11 cellular contexts compared by ENCODE assay signal in genomic region chr5:143206194-143207053, GRCh38.
DNase-seq lines count a peak whose midpoint lies in the region; ATAC-seq and TF ChIP-seq lines count a peak whose summit lies in the region.
"Had no signal": no experiment of that assay in that cellular context is flagged by ENCODE, and none has a peak within 500 bp of the region (broad histone marks: within the 10 kb centered on the region; RNA-seq: fewer than 3 reads in every experiment).

No MANE protein-coding gene starts in this region.

- H3K4me3 Mint-ChIP-seq in activated T-cell treated with anti-CD3 and anti-CD28 coated beads, Interleukin-2, amount 50 U/mL, for 4 hours, result peak overlapping the region; percentile 29
- H3K4me3 Mint-ChIP-seq in HFFc6, result no peak overlapping the region

- H3K4me1 Mint-ChIP-seq in activated T-cell treated with anti-CD3 and anti-CD28 coated beads, Interleukin-2, amount 50 U/mL, for 4 hours (ENCODE audit: low read depth), result peaks cover 23% of the 10 kb centered on the region
- peaks cover 60% of the 10 kb centered on the region for H3K4me1 Mint-ChIP-seq in HFFc6 (ENCODE audit: low read depth)

- H3K4me3 ChIP-seq in testis, result no peak overlapping the region
- H3K4me3 ChIP-seq: stomach had no signal

- TF ChIP-seq POLR2A in testis (IDR thresholded peaks at IDR 0.05), result no peak

- intact Hi-C loops in testis (cut with DNase I; ENCODE audit: low total_unique reads), result no loop called here

- no peaks in the 10 kb centered on the region for H3K27me3 ChIP-seq in testis
- H3K27me3 ChIP-seq: stomach had no signal

- TF ChIP-seq CTCF in HFFc6 (IDR thresholded peaks at IDR 0.05) (no peak), RWPE1 (conservative IDR thresholded peaks at IDR 0.05; ENCODE audit: low read depth) (no peak), testis (IDR thresholded peaks at IDR 0.05) (no peak)

- peaks cover 15% of the 10 kb centered on the region for H3K36me3 Mint-ChIP-seq in activated T-cell treated with anti-CD3 and anti-CD28 coated beads, Interleukin-2, amount 50 U/mL, for 4 hours (ENCODE audit: insufficient read depth)
- H3K36me3 Mint-ChIP-seq in HFFc6 (ENCODE audit: low read depth), result peaks cover 19% of the 10 kb centered on the region

- H3K27ac ChIP-seq in RWPE1, result peak overlapping the region; percentile 78
- no peak overlapping the region for H3K27ac ChIP-seq in testis
- H3K27ac ChIP-seq: stomach had no signal

- H3K9me3 ChIP-seq in testis, result no peaks in the 10 kb centered on the region

- CTCF ChIA-PET in RWPE1 (lab: Yijun Ruan, JAX), result interaction anchor here (0.7 to 1.1 kb wide), 2 partner anchors 15 to 27 kb away, joined by 3 read pairs; no protein-coding TSS in a partner anchor

- peak overlapping the region; percentile 80 for H3K27ac Mint-ChIP-seq in HFFc6

- no peaks in the 10 kb centered on the region for H3K27me3 Mint-ChIP-seq in activated T-cell treated with anti-CD3 and anti-CD28 coated beads, Interleukin-2, amount 50 U/mL, for 4 hours (ENCODE audit: low read depth)
- peaks cover 3% of the 10 kb centered on the region; the same call in 1 of the 2 replicates for H3K27me3 Mint-ChIP-seq in HFFc6 (ENCODE audit: insufficient read depth)

- H3K4me1 ChIP-seq in testis, result no peaks in the 10 kb centered on the region

- DNase-seq in activated T-cell treated with anti-CD3 and anti-CD28 coated beads, Interleukin-2, amount 50 U/mL, for 4 hours, result no peak
- DNase-seq in activated T-cell treated with anti-CD3 and anti-CD28 coated beads for 4 hours, result no peak
- no peak for DNase-seq in HFFc6
- DNase-seq in RWPE1 (ENCODE audit: low spot score), result peak; percentile 74
- no peak for DNase-seq in stimulated activated naive CD8-positive, alpha-beta T cell treated with anti-CD3 and anti-CD28 coated beads, Interleukin-15, Interleukin-2, amounts not matched to agents 100 U/mL and 50 U/mL, for 24 hours
- DNase-seq in EL, result no peak
- no peak for DNase-seq in DMS53 (lab: John Stamatoyannopoulos, UW)
- no peak for DNase-seq in testis
- DNase-seq: cortex of kidney, KG1, stomach had no signal

- POLR2A ChIA-PET in RWPE1 (lab: Yijun Ruan, JAX; ENCODE audit: low non-redundant PET), result no interaction called here

- WGBS in testis, 2 donors, result 88 to 91% methylated on average over 19 of the region's 19 CpGs

- H3K36me3 ChIP-seq in testis (ENCODE audit: low read depth, missing control alignments), result no peaks in the 10 kb centered on the region

- peaks cover 5% of the 10 kb centered on the region for H3K9me3 Mint-ChIP-seq in activated T-cell treated with anti-CD3 and anti-CD28 coated beads, Interleukin-2, amount 50 U/mL, for 4 hours
- peaks cover 5% of the 10 kb centered on the region; the same call in 1 of the 2 replicates for H3K9me3 Mint-ChIP-seq in HFFc6

- ATAC-seq in activated T-cell treated with anti-CD3 and anti-CD28 coated beads, Interleukin-2, amount 50 U/mL, for 4 hours, result peak; percentile 40 to 46
- ATAC-seq in stimulated activated naive CD8-positive, alpha-beta T cell treated with anti-CD3 and anti-CD28 coated beads, Interleukin-15, Interleukin-2, amounts not matched to agents 100 U/mL and 50 U/mL, for 24 hours, result peak; percentile 71
